ENCODE assay signal across 8 cellular contexts in genomic region chr12:3882896-3883564, GRCh38. TPM values are rescaled to one million over a fixed set of nuclear protein-coding genes. Genes with fewer than 3 reads are reported as not detected.
DNase-seq lines count a peak whose midpoint lies in the region; ATAC-seq and TF ChIP-seq lines count a peak whose summit lies in the region.

No MANE protein-coding gene starts in this region.

- no TSS peak for BruUV-seq in Panc1 (replicated peaks; lab: Mats Ljungman, UMichigan)

- in situ Hi-C loops in Panc1 (cut with HindIII; ENCODE audit: low pct_unique_long_range_greater_than_20kb, low sequenced_read_pairs) = no loop called here
- in situ Hi-C loops in G401 (cut with HindIII; ENCODE audit: low sequenced_read_pairs) = no loop called here

- TF ChIP-seq POLR2A in body of pancreas (IDR thresholded peaks at IDR 0.05) (no peak), prostate gland (IDR thresholded peaks at IDR 0.05) (no peak)

- H3K4me1 ChIP-seq in Panc1 (ENCODE audit: control insufficient read depth, insufficient read depth, low read length) = no peaks in the 10 kb centered on the region
- H3K4me1 ChIP-seq in right cardiac atrium (ENCODE audit: control insufficient read depth, insufficient read depth, low read length) = no peaks in the 10 kb centered on the region
- no peaks in the 10 kb centered on the region for H3K4me1 ChIP-seq in body of pancreas
- no peaks in the 10 kb centered on the region for H3K4me1 ChIP-seq in prostate gland (replicated peaks)

- DNase-seq in AG08395 (ENCODE audit: low spot score) (peak; percentile 9), Panc1 (ENCODE audit: low read depth, low spot score) (no peak), right cardiac atrium (no peak), body of pancreas (no peak), prostate gland (ENCODE audit: low spot score) (no peak), G401 (ENCODE audit: low spot score) (no peak)

- TF ChIP-seq CTCF in GM12874 (IDR thresholded peaks at IDR 0.05; ENCODE audit: insufficient read depth, low read depth, low read length) (peak; percentile 33; the same call in 1 of the 2 replicates), Panc1 (IDR thresholded peaks at IDR 0.05) (peak; percentile 28; the same call in 1 of the 2 replicates), body of pancreas (IDR thresholded peaks at IDR 0.05) (peak in 2 of 7 experiments; percentile 10 to 15), prostate gland (IDR thresholded peaks at IDR 0.05) (peak in 2 of 4 experiments; percentile 12 to 17)

- intact Hi-C loops in Panc1 (cut with micrococcal nuclease; ENCODE audit: unreplicated experiment) (no loop called here), right cardiac atrium (cut with DNase I) (loop anchor here in 2 of 4 donors (10.0 kb wide), 2 partner anchors 112 to 152 kb away; no protein-coding TSS in a partner anchor), body of pancreas (cut with DNase I) (loop anchor here (10.0 kb wide), 1 partner anchor 152 kb away; no protein-coding TSS in a partner anchor), prostate gland (cut with DNase I) (no loop called here)

- H3K9me3 ChIP-seq in Panc1 (ENCODE audit: control insufficient read depth, insufficient read depth, low read depth, low read length) = no peaks in the 10 kb centered on the region
- no peaks in the 10 kb centered on the region for H3K9me3 ChIP-seq in right cardiac atrium (ENCODE audit: control insufficient read depth, low read length)
- no peaks in the 10 kb centered on the region for H3K9me3 ChIP-seq in body of pancreas
- H3K9me3 ChIP-seq in prostate gland = no peaks in the 10 kb centered on the region

- H3K27ac ChIP-seq in Panc1 (ENCODE audit: low read length) (no peak overlapping the region), right cardiac atrium (ENCODE audit: low read length) (no peak overlapping the region), body of pancreas (no peak overlapping the region), prostate gland (no peak overlapping the region)

- no peak for ATAC-seq in Panc1
- ATAC-seq in right cardiac atrium = peak; percentile 36 to 71
- no peak for ATAC-seq in HG02970 (IDR thresholded peaks at IDR 0.05; ENCODE audit: low FRiP score, unreplicated experiment)
- no peak for ATAC-seq in body of pancreas

- CTCF ChIA-PET in Panc1 (lab: Charles Lee) = interaction anchor here (0.7 kb wide), 1 partner anchor 559 kb away, joined by 3 read pairs; no protein-coding TSS in a partner anchor

- H3K36me3 ChIP-seq in Panc1 (ENCODE audit: control insufficient read depth, insufficient read depth, low read length) (no peaks in the 10 kb centered on the region), body of pancreas (replicated peaks in 1 of 2; ENCODE audit: insufficient read depth in 1 of 2, low read depth in 2 of 2) (no peaks in the 10 kb centered on the region), prostate gland (no peaks in the 10 kb centered on the region)

- WGBS in right cardiac atrium = 40% methylated on average over 7 of the region's 7 CpGs
- 16 to 27% methylated on average over 7 of the region's 7 CpGs for WGBS in body of pancreas, 2 donors
- 46% methylated on average over 7 of the region's 7 CpGs for WGBS in prostate gland

- POLR2A ChIA-PET in Panc1 (lab: Charles Lee) = interaction anchor here (0.6 to 0.7 kb wide), 2 partner anchors 27 to 586 kb away, joined by 3 to 10 read pairs; no protein-coding TSS in a partner anchor

- peaks cover 8% of the 10 kb centered on the region for H3K27me3 ChIP-seq in Panc1 (ENCODE audit: control insufficient read depth, insufficient read depth, low read length)
- peaks cover 3% of the 10 kb centered on the region for H3K27me3 ChIP-seq in right cardiac atrium (ENCODE audit: control insufficient read depth, insufficient read depth)
- no peaks in the 10 kb centered on the region for H3K27me3 ChIP-seq in body of pancreas
- no peaks in the 10 kb centered on the region for H3K27me3 ChIP-seq in prostate gland (replicated peaks; ENCODE audit: insufficient read depth)

- H3K4me3 ChIP-seq in Panc1 (ENCODE audit: low read depth in 2 of 2, low read length in 2 of 2) = no peak overlapping the region
- no peak overlapping the region for H3K4me3 ChIP-seq in right cardiac atrium (ENCODE audit: low read length)
- no peak overlapping the region for H3K4me3 ChIP-seq in body of pancreas
- no peak overlapping the region for H3K4me3 ChIP-seq in prostate gland

RNA-seq across cellular contexts. Expression of gene PARP11, which starts 9.8 kb away (rescaled TPM):
- total RNA-seq in Panc1 (2021; ENCODE audit: unreplicated experiment) (7.3 TPM), right cardiac atrium (1 to 10 TPM; 5.7 to 8.6 (median 6.6) TPM), body of pancreas (1 to 10 TPM; 2.3 to 3.3 TPM), prostate gland (10 to 100 TPM; 19.6 to 26.8 TPM)
- 1.9 TPM for polyA plus RNA-seq in Panc1 (2012; ENCODE audit: insufficient read length)
- polyA plus RNA-seq in right cardiac atrium = 2.2 TPM
- 3.4 and 7.4 TPM in 2 replicates for total RNA-seq in G401 (2014; rRNA removed; shearing (Covaris generic))

Comparison
In these comparisons a context has a peak if more than half of its experiments do, and no peak if none do; other contexts are left out.
1. ATAC-seq: peak in right cardiac atrium (2 of 2); none in Panc1 (single experiment), HG02970 (single experiment) and body of pancreas (single experiment).